In genomic region chr11:66904055-66904454, GRCh38 we compare ENCODE assay signal across 21 cellular contexts. TPM values are rescaled to one million over a fixed set of nuclear protein-coding genes. Genes with fewer than 3 reads are reported as not detected.
A peak's percentile ranks its signal among the peaks of the same experiment; 100 is the strongest.
DNase-seq lines count a peak whose midpoint lies in the region; ATAC-seq and TF ChIP-seq lines count a peak whose summit lies in the region.
"Had no signal": no experiment of that assay in that cellular context is flagged by ENCODE, and none has a peak within 500 bp of the region (broad histone marks: within the 10 kb centered on the region; RNA-seq: fewer than 3 reads in every experiment).

No MANE protein-coding gene starts in this region.

- peak overlapping the region; percentile 38 for H3K27ac Mint-ChIP-seq in Caco-2 (ENCODE audit: unreplicated experiment)
- H3K27ac Mint-ChIP-seq in CD4-positive, alpha-beta memory T cell: no peak overlapping the region
- H3K27ac Mint-ChIP-seq: activated CD4-positive, alpha-beta T cell treated with anti-CD3 and anti-CD28 coated beads, Interleukin-2, amount 10 ng/mL, durations not matched to agents 24 days and 14 days; activated naive CD8-positive, alpha-beta T cell; memory B cell had no signal

- TF ChIP-seq CTCF in Caco-2 (IDR thresholded peaks at IDR 0.05; ENCODE audit: insufficient read depth in 1 of 2, low read depth in 1 of 2, low read length in 1 of 2, severe bottlenecking in 1 of 2, unreplicated experiment in 1 of 2) (no peak), brain microvascular endothelial cell (IDR thresholded peaks at IDR 0.05; ENCODE audit: low read depth, low read length, missing control alignments) (no peak)

- DNase-seq in Caco-2: peak; percentile 60 to 83
- peak; percentile 39 for DNase-seq in HS-27A (ENCODE audit: low read depth)
- peak; percentile 28 for DNase-seq in brain microvascular endothelial cell
- DNase-seq in kidney tubule cell (ENCODE audit: low spot score): peak; percentile 53
- no peak for DNase-seq in mesenteric fat pad (ENCODE audit: low spot score)
- no peak for DNase-seq in CD4-positive, alpha-beta memory T cell
- DNase-seq: activated CD4-positive, alpha-beta T cell treated with anti-CD3 and anti-CD28 coated beads, Interleukin-2, amount 10 ng/mL, durations not matched to agents 24 days and 14 days; activated T-cell treated with anti-CD3 and anti-CD28 coated beads, Interleukin-2, amount 50 U/mL, for 1 hour; AML-193; effector CD8-positive, alpha-beta T cell; gastrocnemius medialis; SHP77; stimulated activated CD4-positive, alpha-beta T cell treated with anti-CD3 and anti-CD28 coated beads, Interleukin-1b, Interleukin-23, amount 100 ng/mL, for 48 hours; T1000 had no signal

- H3K9me3 Mint-ChIP-seq in Caco-2 (ENCODE audit: unreplicated experiment): no peaks in the 10 kb centered on the region
- no peaks in the 10 kb centered on the region for H3K9me3 Mint-ChIP-seq in CD4-positive, alpha-beta memory T cell
- H3K9me3 Mint-ChIP-seq: activated CD4-positive, alpha-beta T cell treated with anti-CD3 and anti-CD28 coated beads, Interleukin-2, amount 10 ng/mL, durations not matched to agents 24 days and 14 days; memory B cell; neural crest cell had no signal

- peak overlapping the region; percentile 35 for H3K27ac ChIP-seq in brain microvascular endothelial cell
- no peak overlapping the region for H3K27ac ChIP-seq in CD4-positive, alpha-beta memory T cell (ENCODE audit: low read depth, low read length)
- H3K27ac ChIP-seq: cardiac muscle cell, right atrium auricular region had no signal

- POLR2A ChIA-PET in Caco-2 (lab: Charles Lee): interaction anchor here (0.7 kb wide), 1 partner anchor 39 kb away, joined by 8 read pairs; no protein-coding TSS in a partner anchor
- POLR2A ChIA-PET in CD4-positive, alpha-beta memory T cell (lab: Charles Lee; ENCODE audit: partially characterized antibody): no interaction called here

- H3K27me3 Mint-ChIP-seq in Caco-2 (ENCODE audit: insufficient read depth, unreplicated experiment): no peaks in the 10 kb centered on the region
- H3K27me3 Mint-ChIP-seq in CD4-positive, alpha-beta memory T cell: no peaks in the 10 kb centered on the region
- H3K27me3 Mint-ChIP-seq: activated naive CD8-positive, alpha-beta T cell had no signal

- no peak for ATAC-seq in HG02938 (IDR thresholded peaks at IDR 0.05; ENCODE audit: unreplicated experiment)
- ATAC-seq in GM18867 (IDR thresholded peaks at IDR 0.05; ENCODE audit: unreplicated experiment): no peak
- ATAC-seq: gastrocnemius medialis had no signal

- in situ Hi-C loops in brain microvascular endothelial cell (cut with HindIII; ENCODE audit: low pct_ligation_motif_present, low sequenced_read_pairs): no loop called here

- H3K27me3 ChIP-seq in Caco-2 (replicated peaks; ENCODE audit: control insufficient read depth, insufficient read depth, low read length) (no peaks in the 10 kb centered on the region), brain microvascular endothelial cell (replicated peaks) (no peaks in the 10 kb centered on the region)
- H3K27me3 ChIP-seq in CD4-positive, alpha-beta memory T cell (ENCODE audit: insufficient read depth, low read length): no peaks in the 10 kb centered on the region
- H3K27me3 ChIP-seq: cardiac muscle cell, gastrocnemius medialis, right atrium auricular region had no signal

- CTCF ChIA-PET in Caco-2 (lab: Charles Lee): no interaction called here
- CTCF ChIA-PET in CD4-positive, alpha-beta memory T cell (lab: Charles Lee; ENCODE audit: partially characterized antibody): no interaction called here

- no peaks in the 10 kb centered on the region for H3K9me3 ChIP-seq in Caco-2
- no peaks in the 10 kb centered on the region for H3K9me3 ChIP-seq in CD4-positive, alpha-beta memory T cell (ENCODE audit: control insufficient read depth in 1 of 2, low read length in 2 of 2)
- H3K9me3 ChIP-seq: gastrocnemius medialis, right atrium auricular region had no signal

- H3K4me1 ChIP-seq in Caco-2: peaks cover 13% of the 10 kb centered on the region
- H3K4me1 ChIP-seq in CD4-positive, alpha-beta memory T cell (ENCODE audit: insufficient read depth, low read length): no peaks in the 10 kb centered on the region

- H3K4me3 Mint-ChIP-seq in Caco-2 (ENCODE audit: unreplicated experiment): no peak overlapping the region
- no peak overlapping the region for H3K4me3 Mint-ChIP-seq in CD4-positive, alpha-beta memory T cell
- H3K4me3 Mint-ChIP-seq: activated CD4-positive, alpha-beta T cell treated with anti-CD3 and anti-CD28 coated beads, Interleukin-2, amount 10 ng/mL, durations not matched to agents 24 days and 14 days; activated naive CD8-positive, alpha-beta T cell; memory B cell; neural crest cell had no signal

- BruUV-seq in Caco-2 (replicated peaks; lab: Mats Ljungman, UMichigan): no TSS peak

- H3K36me3 Mint-ChIP-seq in Caco-2 (ENCODE audit: insufficient read depth, unreplicated experiment): no peaks in the 10 kb centered on the region
- H3K36me3 Mint-ChIP-seq in CD4-positive, alpha-beta memory T cell: no peaks in the 10 kb centered on the region
- H3K36me3 Mint-ChIP-seq: memory B cell had no signal

- H3K36me3 ChIP-seq in Caco-2 (ENCODE audit: control insufficient read depth, insufficient read depth, low read length) (no peaks in the 10 kb centered on the region), brain microvascular endothelial cell (replicated peaks) (no peaks in the 10 kb centered on the region)
- H3K36me3 ChIP-seq in CD4-positive, alpha-beta memory T cell (ENCODE audit: insufficient read depth, low read length): no peaks in the 10 kb centered on the region
- H3K36me3 ChIP-seq: cardiac muscle cell, gastrocnemius medialis, right atrium auricular region had no signal

- H3K4me3 ChIP-seq in Caco-2 (ENCODE audit: low read depth, low read length) (no peak overlapping the region), brain microvascular endothelial cell (ENCODE audit: low read depth, low read length) (no peak overlapping the region)
- no peak overlapping the region for H3K4me3 ChIP-seq in CD4-positive, alpha-beta memory T cell (ENCODE audit: low read length in 2 of 2)
- H3K4me3 ChIP-seq: cardiac muscle cell, gastrocnemius medialis, right atrium auricular region had no signal

- intact Hi-C loops in Caco-2 (cut with micrococcal nuclease; ENCODE audit: unreplicated experiment): no loop called here
- intact Hi-C loops in CD4-positive, alpha-beta memory T cell (cut with micrococcal nuclease): no loop called here

- peaks cover 7% of the 10 kb centered on the region for H3K4me1 Mint-ChIP-seq in Caco-2 (ENCODE audit: low read depth, unreplicated experiment)
- no peaks in the 10 kb centered on the region for H3K4me1 Mint-ChIP-seq in CD4-positive, alpha-beta memory T cell
- H3K4me1 Mint-ChIP-seq: activated CD4-positive, alpha-beta T cell treated with anti-CD3 and anti-CD28 coated beads, Interleukin-2, amount 10 ng/mL, durations not matched to agents 24 days and 14 days; memory B cell had no signal

RNA-seq across cellular contexts. Expression of gene LRFN4, which starts 47.2 kb away (rescaled TPM):
- total RNA-seq in Caco-2 (2022): 14.1 and 17.3 TPM in 2 replicates
- total RNA-seq in mesenteric fat pad: 25.6 TPM
- total RNA-seq in CD4-positive, alpha-beta memory T cell: 1 to 10 TPM; 5.1 to 5.3 TPM
- 1 to 10 TPM in 1 of 2 donors, under 1 TPM in 1; 0.42 to 2.9 TPM for polyA plus RNA-seq in CD4-positive, alpha-beta memory T cell

RNA-seq across cellular contexts. Expression of gene PC, which starts 54.1 kb away (rescaled TPM):
- total RNA-seq in Caco-2 (2022) (22.5 and 25.8 TPM in 2 replicates), mesenteric fat pad (220 TPM)
- 1 to 10 TPM; 7.6 to 7.7 TPM for total RNA-seq in CD4-positive, alpha-beta memory T cell
- polyA plus RNA-seq in CD4-positive, alpha-beta memory T cell: 1 to 10 TPM; 2.9 to 3.2 TPM

Comparison
In these comparisons a context has a peak if more than half of its experiments do, and no peak if none do; other contexts are left out.
1. DNase-seq: peak in Caco-2 (2 of 2), HS-27A (single experiment), brain microvascular endothelial cell (single experiment) and kidney tubule cell (single experiment); none in mesenteric fat pad (single experiment) and CD4-positive, alpha-beta memory T cell (0 of 5).